Comparison of ENCODE assay signal across 9 cellular contexts in the genomic region with DNA sequence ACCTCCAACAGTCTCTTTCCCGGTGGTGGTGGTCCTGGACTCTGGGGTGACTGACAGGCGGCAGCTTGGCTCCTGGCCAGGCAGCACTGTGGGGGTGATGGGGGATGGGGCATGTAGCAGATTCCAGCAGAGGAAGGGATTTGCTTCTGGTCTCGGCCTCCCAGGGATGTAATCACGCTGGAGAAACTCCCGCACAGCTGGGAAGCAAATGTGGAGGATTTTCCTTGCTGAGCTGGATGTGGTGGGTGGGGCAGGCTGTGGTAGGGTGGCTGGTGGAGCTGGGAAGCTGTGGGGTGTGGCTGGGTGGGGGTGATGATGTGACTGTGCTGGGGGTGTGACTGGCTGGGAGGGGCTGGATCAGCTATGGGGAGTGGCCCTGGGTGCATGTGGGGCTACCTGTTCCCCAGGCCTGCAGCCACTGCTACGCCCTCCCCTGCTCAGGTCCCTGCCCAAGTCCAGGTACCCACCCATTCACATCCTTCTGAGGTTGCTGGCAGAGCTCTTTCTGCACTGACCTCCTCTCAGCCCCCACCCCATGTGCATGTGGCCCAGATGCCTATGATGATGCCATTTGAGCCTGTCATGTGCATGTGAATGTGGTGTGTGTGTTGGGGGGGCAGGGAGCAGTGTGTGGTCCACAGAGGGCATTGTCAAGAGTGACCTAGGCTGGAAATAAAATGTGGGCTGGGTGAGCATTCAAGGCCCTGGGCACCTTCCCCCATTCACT. TPM values are rescaled to one million over a fixed set of nuclear protein-coding genes. Genes with fewer than 3 reads are reported as not detected.
DNase-seq lines count a peak whose midpoint lies in the region; ATAC-seq, FAIRE-seq and TF ChIP-seq lines count a peak whose summit lies in the region.
"Had no signal": no experiment of that assay in that cellular context is flagged by ENCODE, and none has a peak within 500 bp of the region (broad histone marks: within the 10 kb centered on the region; RNA-seq: fewer than 3 reads in every experiment).

No MANE protein-coding gene starts in this region.

- FAIRE-seq in urothelium cell line (lab: Jason Lieb, UNC) (peak; percentile 79), GM12891 (lab: Jason Lieb, UNC) (no peak)

- DNase-seq in NCI-H524 (lab: John Stamatoyannopoulos, UW) (peak; percentile 41 to 67), NCI-H524 treated with DMSO at 0.1 percent for 48 hours (lab: John Stamatoyannopoulos, UW) (no peak), lung microvascular endothelial cell (ENCODE audit: low read depth in 2 of 2) (peak; percentile 13 to 40), urothelium cell line (ENCODE audit: low spot score) (peak; percentile 41), GM12891 (ENCODE audit: insufficient read length, low spot score) (no peak), Ammon's horn (ENCODE audit: low spot score) (no peak)
- DNase-seq: activated T-cell treated with anti-CD3 and anti-CD28 coated beads, Interleukin-2, amount 50 U/mL, for 24 hours had no signal

- no peaks in the 10 kb centered on the region for H3K27me3 ChIP-seq in ectodermal cell (ENCODE audit: control insufficient read depth, insufficient read depth, low read length, poor library complexity, severe bottlenecking)

- no peaks in the 10 kb centered on the region for H3K36me3 ChIP-seq in ectodermal cell (ENCODE audit: control insufficient read depth, insufficient read depth, low read length)

- WGBS in ectodermal cell, 2 experiments, result 17 to 20% methylated on average over 6 of the region's 6 CpGs

- no peak for TF ChIP-seq POLR2A in GM12891 (IDR thresholded peaks at IDR 0.05; ENCODE audit: low read depth, low read length)

- no peak overlapping the region for H3K4me3 ChIP-seq in ectodermal cell (ENCODE audit: insufficient read depth, low read depth, low read length)

- ATAC-seq in HG02840 (IDR thresholded peaks at IDR 0.05; ENCODE audit: low FRiP score, unreplicated experiment), result no peak

- H3K9me3 ChIP-seq in ectodermal cell (ENCODE audit: control insufficient read depth, low read length), result no peaks in the 10 kb centered on the region

- H3K27ac ChIP-seq in ectodermal cell (ENCODE audit: insufficient read depth, low read depth, low read length, poor library complexity, severe bottlenecking), result peak overlapping the region; percentile 10

- H3K4me1 ChIP-seq in ectodermal cell (ENCODE audit: control insufficient read depth, insufficient read depth, low read length), result peaks cover 38% of the 10 kb centered on the region

TF ChIP-seq in GM12891, 5 proteins besides CTCF, POLR2A, EP300 and RAD21:
- TF ChIP-seq POU2F2 (IDR thresholded peaks at IDR 0.05; ENCODE audit: low read depth, low read length) (no peak), POLR2AphosphoS5 (IDR thresholded peaks at IDR 0.05; ENCODE audit: low read depth, low read length) (no peak), TAF1 (IDR thresholded peaks at IDR 0.05; ENCODE audit: low read depth, low read length) (no peak), SPI1 (IDR thresholded peaks at IDR 0.05; ENCODE audit: low read depth, low read length) (no peak), PAX5 (IDR thresholded peaks at IDR 0.05; ENCODE audit: insufficient read depth, low read length, severe bottlenecking) (no peak)

RNA-seq across cellular contexts. Expression of a gene that starts 3.9 kb away (rescaled TPM):
- polyA plus RNA-seq in ectodermal cell (2013, experiment 1 of 4), result 38.1 TPM
- polyA plus RNA-seq in ectodermal cell (2013, experiment 2 of 4), result 43.1 TPM
- 29.0 TPM for polyA plus RNA-seq in ectodermal cell (2013, experiment 3 of 4)
- 37.1 TPM for polyA plus RNA-seq in ectodermal cell (2013, experiment 4 of 4)
- 22.6 and 27.5 TPM in 2 replicates for total RNA-seq in lung microvascular endothelial cell
- 11.7 TPM for polyA plus RNA-seq in GM12891 (2012; ENCODE audit: low read depth, missing spikeins)

Comparison
In these comparisons a context has a peak if more than half of its experiments do, and no peak if none do; other contexts are left out.
1. DNase-seq: peak in NCI-H524 (2 of 2), lung microvascular endothelial cell (2 of 2) and urothelium cell line (single experiment); none in NCI-H524 treated with DMSO at 0.1 percent for 48 hours (single experiment), GM12891 (single experiment) and Ammon's horn (single experiment).